ENCODE assay signal across 9 cellular contexts in the genomic region with DNA sequence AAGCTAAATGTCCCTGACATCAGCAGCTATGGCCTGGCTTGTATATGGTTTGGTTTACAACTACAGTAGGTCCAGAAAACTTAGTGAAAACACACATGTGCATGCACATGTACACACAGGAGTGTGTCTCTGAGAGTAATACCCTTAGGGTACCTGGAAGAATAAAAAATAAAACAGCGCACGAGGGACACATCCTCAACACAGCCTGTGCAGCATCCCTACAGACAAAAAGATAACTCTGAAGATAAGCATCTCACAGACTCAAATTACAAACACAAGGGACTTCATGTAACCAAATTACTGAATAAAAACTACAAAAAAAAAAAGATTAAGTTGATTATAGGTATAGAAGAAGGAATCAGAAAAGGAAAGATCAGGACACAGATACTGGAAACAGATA.
"Had no signal": no experiment of that assay in that cellular context is flagged by ENCODE, and none has a peak within 500 bp of the region (broad histone marks: within the 10 kb centered on the region; RNA-seq: fewer than 3 reads in every experiment).

No MANE protein-coding gene starts in this region.

- H3K9me3 ChIP-seq: HAP-1 had no signal

- DNase-seq: GM23248, GOT3, H7, HFFc6 had no signal

- H3K9me3 Mint-ChIP-seq: HFFc6 had no signal

- ATAC-seq: HCT116, HepG2 had no signal

- H3K27ac ChIP-seq: GM23248, HL-60 had no signal

- H3K4me1 ChIP-seq: HAP-1 had no signal

- H3K27me3 Mint-ChIP-seq: IgD-negative memory B cell had no signal

- H3K4me3 ChIP-seq: GM23248, HAP-1 had no signal

- H3K27ac Mint-ChIP-seq: HFFc6, IgD-negative memory B cell had no signal

- H3K36me3 ChIP-seq: HAP-1 had no signal

- H3K4me1 Mint-ChIP-seq: IgD-negative memory B cell had no signal

- H3K4me3 Mint-ChIP-seq: HFFc6, IgD-negative memory B cell had no signal

- H2AFZ ChIP-seq: GM23248 had no signal

- H3K9ac ChIP-seq: GM23248 had no signal
